1 cellular context compared by ENCODE assay signal in the genomic region with DNA sequence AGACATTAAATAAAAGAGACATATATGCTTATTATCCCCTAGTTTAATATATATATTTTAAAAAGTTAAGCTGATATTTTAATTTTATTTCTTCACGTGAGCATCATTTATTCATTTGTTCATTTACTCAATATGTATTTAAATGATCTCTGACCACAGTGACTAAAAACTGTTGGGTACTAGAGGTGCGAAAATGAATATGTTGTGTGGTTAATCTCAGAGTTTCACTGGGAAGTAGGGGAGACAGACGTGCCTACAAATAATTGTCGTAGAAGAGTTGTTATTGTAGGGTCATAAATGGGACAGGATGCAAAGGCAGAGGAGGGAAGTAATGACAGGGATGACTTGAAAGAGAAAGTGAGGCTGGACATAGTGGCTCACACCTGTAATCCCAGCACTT.
TF ChIP-seq lines count a peak whose summit lies in the region.

No MANE protein-coding gene starts in this region.

TF ChIP-seq in GM12878, 131 proteins besides CTCF, POLR2A, EP300 and RAD21 (continued from another document and continues in another):
- TF ChIP-seq, protein P1, sequence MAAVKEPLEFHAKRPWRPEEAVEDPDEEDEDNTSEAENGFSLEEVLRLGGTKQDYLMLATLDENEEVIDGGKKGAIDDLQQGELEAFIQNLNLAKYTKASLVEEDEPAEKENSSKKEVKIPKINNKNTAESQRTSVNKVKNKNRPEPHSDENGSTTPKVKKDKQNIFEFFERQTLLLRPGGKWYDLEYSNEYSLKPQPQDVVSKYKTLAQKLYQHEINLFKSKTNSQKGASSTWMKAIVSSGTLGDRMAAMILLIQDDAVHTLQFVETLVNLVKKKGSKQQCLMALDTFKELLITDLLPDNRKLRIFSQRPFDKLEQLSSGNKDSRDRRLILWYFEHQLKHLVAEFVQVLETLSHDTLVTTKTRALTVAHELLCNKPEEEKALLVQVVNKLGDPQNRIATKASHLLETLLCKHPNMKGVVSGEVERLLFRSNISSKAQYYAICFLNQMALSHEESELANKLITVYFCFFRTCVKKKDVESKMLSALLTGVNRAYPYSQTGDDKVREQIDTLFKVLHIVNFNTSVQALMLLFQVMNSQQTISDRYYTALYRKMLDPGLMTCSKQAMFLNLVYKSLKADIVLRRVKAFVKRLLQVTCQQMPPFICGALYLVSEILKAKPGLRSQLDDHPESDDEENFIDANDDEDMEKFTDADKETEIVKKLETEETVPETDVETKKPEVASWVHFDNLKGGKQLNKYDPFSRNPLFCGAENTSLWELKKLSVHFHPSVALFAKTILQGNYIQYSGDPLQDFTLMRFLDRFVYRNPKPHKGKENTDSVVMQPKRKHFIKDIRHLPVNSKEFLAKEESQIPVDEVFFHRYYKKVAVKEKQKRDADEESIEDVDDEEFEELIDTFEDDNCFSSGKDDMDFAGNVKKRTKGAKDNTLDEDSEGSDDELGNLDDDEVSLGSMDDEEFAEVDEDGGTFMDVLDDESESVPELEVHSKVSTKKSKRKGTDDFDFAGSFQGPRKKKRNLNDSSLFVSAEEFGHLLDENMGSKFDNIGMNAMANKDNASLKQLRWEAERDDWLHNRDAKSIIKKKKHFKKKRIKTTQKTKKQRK (IDR thresholded peaks at IDR 0.05; ENCODE audit: low read depth, low read length) = no peak
- TF ChIP-seq, protein P2, sequence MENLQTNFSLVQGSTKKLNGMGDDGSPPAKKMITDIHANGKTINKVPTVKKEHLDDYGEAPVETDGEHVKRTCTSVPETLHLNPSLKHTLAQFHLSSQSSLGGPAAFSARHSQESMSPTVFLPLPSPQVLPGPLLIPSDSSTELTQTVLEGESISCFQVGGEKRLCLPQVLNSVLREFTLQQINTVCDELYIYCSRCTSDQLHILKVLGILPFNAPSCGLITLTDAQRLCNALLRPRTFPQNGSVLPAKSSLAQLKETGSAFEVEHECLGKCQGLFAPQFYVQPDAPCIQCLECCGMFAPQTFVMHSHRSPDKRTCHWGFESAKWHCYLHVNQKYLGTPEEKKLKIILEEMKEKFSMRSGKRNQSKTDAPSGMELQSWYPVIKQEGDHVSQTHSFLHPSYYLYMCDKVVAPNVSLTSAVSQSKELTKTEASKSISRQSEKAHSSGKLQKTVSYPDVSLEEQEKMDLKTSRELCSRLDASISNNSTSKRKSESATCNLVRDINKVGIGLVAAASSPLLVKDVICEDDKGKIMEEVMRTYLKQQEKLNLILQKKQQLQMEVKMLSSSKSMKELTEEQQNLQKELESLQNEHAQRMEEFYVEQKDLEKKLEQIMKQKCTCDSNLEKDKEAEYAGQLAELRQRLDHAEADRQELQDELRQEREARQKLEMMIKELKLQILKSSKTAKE (IDR thresholded peaks at IDR 0.05; ENCODE audit: low read depth, poor library complexity, severe bottlenecking) = peak; percentile 59
- TF ChIP-seq CHD2 (IDR thresholded peaks at IDR 0.05; ENCODE audit: borderline replicate concordance, low read depth, low read length) = no peak
- TF ChIP-seq TCF7 (IDR thresholded peaks at IDR 0.05; ENCODE audit: borderline replicate concordance) = no peak
- no peak for TF ChIP-seq NRF1 (conservative IDR thresholded peaks at IDR 0.05; ENCODE audit: low read depth, low read length)
- TF ChIP-seq, protein P3, sequence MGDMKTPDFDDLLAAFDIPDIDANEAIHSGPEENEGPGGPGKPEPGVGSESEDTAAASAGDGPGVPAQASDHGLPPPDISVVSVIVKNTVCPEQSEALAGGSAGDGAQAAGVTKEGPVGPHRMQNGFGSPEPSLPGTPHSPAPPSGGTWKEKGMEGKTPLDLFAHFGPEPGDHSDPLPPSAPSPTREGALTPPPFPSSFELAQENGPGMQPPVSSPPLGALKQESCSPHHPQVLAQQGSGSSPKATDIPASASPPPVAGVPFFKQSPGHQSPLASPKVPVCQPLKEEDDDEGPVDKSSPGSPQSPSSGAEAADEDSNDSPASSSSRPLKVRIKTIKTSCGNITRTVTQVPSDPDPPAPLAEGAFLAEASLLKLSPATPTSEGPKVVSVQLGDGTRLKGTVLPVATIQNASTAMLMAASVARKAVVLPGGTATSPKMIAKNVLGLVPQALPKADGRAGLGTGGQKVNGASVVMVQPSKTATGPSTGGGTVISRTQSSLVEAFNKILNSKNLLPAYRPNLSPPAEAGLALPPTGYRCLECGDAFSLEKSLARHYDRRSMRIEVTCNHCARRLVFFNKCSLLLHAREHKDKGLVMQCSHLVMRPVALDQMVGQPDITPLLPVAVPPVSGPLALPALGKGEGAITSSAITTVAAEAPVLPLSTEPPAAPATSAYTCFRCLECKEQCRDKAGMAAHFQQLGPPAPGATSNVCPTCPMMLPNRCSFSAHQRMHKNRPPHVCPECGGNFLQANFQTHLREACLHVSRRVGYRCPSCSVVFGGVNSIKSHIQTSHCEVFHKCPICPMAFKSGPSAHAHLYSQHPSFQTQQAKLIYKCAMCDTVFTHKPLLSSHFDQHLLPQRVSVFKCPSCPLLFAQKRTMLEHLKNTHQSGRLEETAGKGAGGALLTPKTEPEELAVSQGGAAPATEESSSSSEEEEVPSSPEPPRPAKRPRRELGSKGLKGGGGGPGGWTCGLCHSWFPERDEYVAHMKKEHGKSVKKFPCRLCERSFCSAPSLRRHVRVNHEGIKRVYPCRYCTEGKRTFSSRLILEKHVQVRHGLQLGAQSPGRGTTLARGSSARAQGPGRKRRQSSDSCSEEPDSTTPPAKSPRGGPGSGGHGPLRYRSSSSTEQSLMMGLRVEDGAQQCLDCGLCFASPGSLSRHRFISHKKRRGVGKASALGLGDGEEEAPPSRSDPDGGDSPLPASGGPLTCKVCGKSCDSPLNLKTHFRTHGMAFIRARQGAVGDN (IDR thresholded peaks at IDR 0.05) = no peak
- TF ChIP-seq ZZZ3 (IDR thresholded peaks at IDR 0.05; ENCODE audit: control insufficient read depth, insufficient read length, low read depth) = no peak
- no peak for TF ChIP-seq SUZ12 (IDR thresholded peaks at IDR 0.05; ENCODE audit: unreplicated experiment)
- TF ChIP-seq LARP7 (IDR thresholded peaks at IDR 0.05) = no peak
- TF ChIP-seq, protein P4, sequence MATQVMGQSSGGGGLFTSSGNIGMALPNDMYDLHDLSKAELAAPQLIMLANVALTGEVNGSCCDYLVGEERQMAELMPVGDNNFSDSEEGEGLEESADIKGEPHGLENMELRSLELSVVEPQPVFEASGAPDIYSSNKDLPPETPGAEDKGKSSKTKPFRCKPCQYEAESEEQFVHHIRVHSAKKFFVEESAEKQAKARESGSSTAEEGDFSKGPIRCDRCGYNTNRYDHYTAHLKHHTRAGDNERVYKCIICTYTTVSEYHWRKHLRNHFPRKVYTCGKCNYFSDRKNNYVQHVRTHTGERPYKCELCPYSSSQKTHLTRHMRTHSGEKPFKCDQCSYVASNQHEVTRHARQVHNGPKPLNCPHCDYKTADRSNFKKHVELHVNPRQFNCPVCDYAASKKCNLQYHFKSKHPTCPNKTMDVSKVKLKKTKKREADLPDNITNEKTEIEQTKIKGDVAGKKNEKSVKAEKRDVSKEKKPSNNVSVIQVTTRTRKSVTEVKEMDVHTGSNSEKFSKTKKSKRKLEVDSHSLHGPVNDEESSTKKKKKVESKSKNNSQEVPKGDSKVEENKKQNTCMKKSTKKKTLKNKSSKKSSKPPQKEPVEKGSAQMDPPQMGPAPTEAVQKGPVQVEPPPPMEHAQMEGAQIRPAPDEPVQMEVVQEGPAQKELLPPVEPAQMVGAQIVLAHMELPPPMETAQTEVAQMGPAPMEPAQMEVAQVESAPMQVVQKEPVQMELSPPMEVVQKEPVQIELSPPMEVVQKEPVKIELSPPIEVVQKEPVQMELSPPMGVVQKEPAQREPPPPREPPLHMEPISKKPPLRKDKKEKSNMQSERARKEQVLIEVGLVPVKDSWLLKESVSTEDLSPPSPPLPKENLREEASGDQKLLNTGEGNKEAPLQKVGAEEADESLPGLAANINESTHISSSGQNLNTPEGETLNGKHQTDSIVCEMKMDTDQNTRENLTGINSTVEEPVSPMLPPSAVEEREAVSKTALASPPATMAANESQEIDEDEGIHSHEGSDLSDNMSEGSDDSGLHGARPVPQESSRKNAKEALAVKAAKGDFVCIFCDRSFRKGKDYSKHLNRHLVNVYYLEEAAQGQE (IDR thresholded peaks at IDR 0.05; ENCODE audit: low read depth, low read length) = no peak
- TF ChIP-seq ZNF217 (IDR thresholded peaks at IDR 0.05) = peak; percentile 73
- peak; percentile 52; the same call in 1 of the 2 replicates for TF ChIP-seq TBL1XR1 (IDR thresholded peaks at IDR 0.05; ENCODE audit: low read depth, low read length)
- TF ChIP-seq SREBF1 (IDR thresholded peaks at IDR 0.05; ENCODE audit: low read length) = no peak
- TF ChIP-seq USF2 (IDR thresholded peaks at IDR 0.05; ENCODE audit: borderline replicate concordance, low read depth, low read length) = no peak
- no peak for TF ChIP-seq ZBTB33 (IDR thresholded peaks at IDR 0.05)
- no peak for TF ChIP-seq CHD4 (IDR thresholded peaks at IDR 0.05)
- no peak for TF ChIP-seq SIX5 (IDR thresholded peaks at IDR 0.05; ENCODE audit: low read depth, low read length, severe bottlenecking)
- TF ChIP-seq, protein P5, sequence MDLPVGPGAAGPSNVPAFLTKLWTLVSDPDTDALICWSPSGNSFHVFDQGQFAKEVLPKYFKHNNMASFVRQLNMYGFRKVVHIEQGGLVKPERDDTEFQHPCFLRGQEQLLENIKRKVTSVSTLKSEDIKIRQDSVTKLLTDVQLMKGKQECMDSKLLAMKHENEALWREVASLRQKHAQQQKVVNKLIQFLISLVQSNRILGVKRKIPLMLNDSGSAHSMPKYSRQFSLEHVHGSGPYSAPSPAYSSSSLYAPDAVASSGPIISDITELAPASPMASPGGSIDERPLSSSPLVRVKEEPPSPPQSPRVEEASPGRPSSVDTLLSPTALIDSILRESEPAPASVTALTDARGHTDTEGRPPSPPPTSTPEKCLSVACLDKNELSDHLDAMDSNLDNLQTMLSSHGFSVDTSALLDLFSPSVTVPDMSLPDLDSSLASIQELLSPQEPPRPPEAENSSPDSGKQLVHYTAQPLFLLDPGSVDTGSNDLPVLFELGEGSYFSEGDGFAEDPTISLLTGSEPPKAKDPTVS (IDR thresholded peaks at IDR 0.05; ENCODE audit: low read depth, low read length) = no peak
- TF ChIP-seq SP1 (IDR thresholded peaks at IDR 0.05; ENCODE audit: low read depth, low read length) = no peak
- TF ChIP-seq NFIC (IDR thresholded peaks at IDR 0.05; ENCODE audit: low read depth, low read length) = peak; percentile 79
- TF ChIP-seq STAT1 (conservative IDR thresholded peaks at IDR 0.05) = no peak
- no peak for TF ChIP-seq SMAD5 (IDR thresholded peaks at IDR 0.05; ENCODE audit: low read depth)
- TF ChIP-seq JUNB (IDR thresholded peaks at IDR 0.05) = peak; percentile 87
- TF ChIP-seq HDAC6 (IDR thresholded peaks at IDR 0.05; ENCODE audit: unreplicated experiment) = no peak
- no peak for TF ChIP-seq MYC (IDR thresholded peaks at IDR 0.05; ENCODE audit: insufficient read depth, insufficient read length, insufficient replicate concordance, low read length, severe bottlenecking)
- no peak for TF ChIP-seq NFXL1 (IDR thresholded peaks at IDR 0.05; ENCODE audit: borderline replicate concordance)
- TF ChIP-seq, protein P6, sequence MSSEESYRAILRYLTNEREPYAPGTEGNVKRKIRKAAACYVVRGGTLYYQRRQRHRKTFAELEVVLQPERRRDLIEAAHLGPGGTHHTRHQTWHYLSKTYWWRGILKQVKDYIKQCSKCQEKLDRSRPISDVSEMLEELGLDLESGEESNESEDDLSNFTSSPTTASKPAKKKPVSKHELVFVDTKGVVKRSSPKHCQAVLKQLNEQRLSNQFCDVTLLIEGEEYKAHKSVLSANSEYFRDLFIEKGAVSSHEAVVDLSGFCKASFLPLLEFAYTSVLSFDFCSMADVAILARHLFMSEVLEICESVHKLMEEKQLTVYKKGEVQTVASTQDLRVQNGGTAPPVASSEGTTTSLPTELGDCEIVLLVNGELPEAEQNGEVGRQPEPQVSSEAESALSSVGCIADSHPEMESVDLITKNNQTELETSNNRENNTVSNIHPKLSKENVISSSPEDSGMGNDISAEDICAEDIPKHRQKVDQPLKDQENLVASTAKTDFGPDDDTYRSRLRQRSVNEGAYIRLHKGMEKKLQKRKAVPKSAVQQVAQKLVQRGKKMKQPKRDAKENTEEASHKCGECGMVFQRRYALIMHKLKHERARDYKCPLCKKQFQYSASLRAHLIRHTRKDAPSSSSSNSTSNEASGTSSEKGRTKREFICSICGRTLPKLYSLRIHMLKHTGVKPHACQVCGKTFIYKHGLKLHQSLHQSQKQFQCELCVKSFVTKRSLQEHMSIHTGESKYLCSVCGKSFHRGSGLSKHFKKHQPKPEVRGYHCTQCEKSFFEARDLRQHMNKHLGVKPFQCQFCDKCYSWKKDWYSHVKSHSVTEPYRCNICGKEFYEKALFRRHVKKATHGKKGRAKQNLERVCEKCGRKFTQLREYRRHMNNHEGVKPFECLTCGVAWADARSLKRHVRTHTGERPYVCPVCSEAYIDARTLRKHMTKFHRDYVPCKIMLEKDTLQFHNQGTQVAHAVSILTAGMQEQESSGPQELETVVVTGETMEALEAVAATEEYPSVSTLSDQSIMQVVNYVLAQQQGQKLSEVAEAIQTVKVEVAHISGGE (CRISPR knock-in tag; IDR thresholded peaks at IDR 0.05) = no peak
- no peak for TF ChIP-seq RBBP5 (conservative IDR thresholded peaks at IDR 0.05)
- TF ChIP-seq EGR1 (IDR thresholded peaks at IDR 0.05; ENCODE audit: borderline replicate concordance in 1 of 2, low read depth in 2 of 2, low read length in 2 of 2) = no peak
- TF ChIP-seq CREB1 (IDR thresholded peaks at IDR 0.05; ENCODE audit: low read depth) = 0 out of 2 replicates have a peak, but pooled peaks have one; percentile 21
- no peak for TF ChIP-seq RB1 (IDR thresholded peaks at IDR 0.05; ENCODE audit: borderline replicate concordance)
- TF ChIP-seq, protein P7, sequence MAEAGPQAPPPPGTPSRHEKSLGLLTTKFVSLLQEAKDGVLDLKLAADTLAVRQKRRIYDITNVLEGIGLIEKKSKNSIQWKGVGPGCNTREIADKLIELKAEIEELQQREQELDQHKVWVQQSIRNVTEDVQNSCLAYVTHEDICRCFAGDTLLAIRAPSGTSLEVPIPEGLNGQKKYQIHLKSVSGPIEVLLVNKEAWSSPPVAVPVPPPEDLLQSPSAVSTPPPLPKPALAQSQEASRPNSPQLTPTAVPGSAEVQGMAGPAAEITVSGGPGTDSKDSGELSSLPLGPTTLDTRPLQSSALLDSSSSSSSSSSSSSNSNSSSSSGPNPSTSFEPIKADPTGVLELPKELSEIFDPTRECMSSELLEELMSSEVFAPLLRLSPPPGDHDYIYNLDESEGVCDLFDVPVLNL (IDR thresholded peaks at IDR 0.05; ENCODE audit: low read depth, low read length) = no peak
- no peak for TF ChIP-seq STAT3 (IDR thresholded peaks at IDR 0.05; ENCODE audit: low read depth, low read length)
